17 cellular contexts compared by ENCODE assay signal in the genomic region with DNA sequence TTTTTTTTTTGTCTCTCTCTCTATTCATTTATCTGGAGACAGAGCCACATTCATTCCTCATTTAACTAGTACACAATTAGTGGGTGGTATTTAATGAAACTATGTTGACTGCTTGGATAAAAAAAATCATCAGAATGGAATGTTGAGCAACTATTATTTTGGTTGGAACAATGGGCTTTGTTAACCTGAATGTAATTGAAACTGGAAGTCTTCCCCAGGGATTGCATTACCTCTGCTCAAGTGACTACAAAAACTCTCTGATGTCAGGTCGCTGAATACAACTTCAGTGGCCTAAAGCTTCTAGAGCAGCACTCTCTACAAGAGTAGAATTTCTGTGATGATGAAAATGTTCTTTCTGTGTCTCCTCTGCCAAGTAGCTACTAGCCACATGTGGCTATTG.
"Had no signal": no experiment of that assay in that cellular context is flagged by ENCODE, and none has a peak within 500 bp of the region (broad histone marks: within the 10 kb centered on the region; RNA-seq: fewer than 3 reads in every experiment).

No MANE protein-coding gene starts in this region.

- H3K4me3 ChIP-seq: heart left ventricle, thoracic aorta had no signal

- ATAC-seq: activated T-cell treated with anti-CD3 and anti-CD28 coated beads, Interleukin-2, amount 50 U/mL, for 4 hours; natural killer cell treated with Interleukin-12 subunit alpha and Interleukin-12 subunit beta and Interleukin-15 and Interleukin-18, amount 100 ng/mL, for 72 hours; stimulated activated naive CD8-positive, alpha-beta T cell treated with anti-CD3 and anti-CD28 coated beads, Interleukin-15, amount 100 ng/mL, for 72 hours had no signal

- H3K9me3 ChIP-seq: heart left ventricle, thoracic aorta had no signal

- H3K4me1 ChIP-seq: heart left ventricle had no signal

- H3K36me3 ChIP-seq: heart left ventricle, thoracic aorta had no signal

- H3K27me3 ChIP-seq: heart left ventricle had no signal

- DNase-seq: activated CD4-positive, alpha-beta T cell treated with anti-CD3 and anti-CD28 coated beads, Interleukin-2, amount 50 U/mL, for 4 hours; activated CD4-positive, CD25-positive, alpha-beta regulatory T cell treated with anti-CD3 and anti-CD28 coated beads, Interleukin-2, amount 50 U/mL, for 72 hours; activated gamma-delta T cell treated with Interleukin-2 at 50 U/mL for 16 hours; activated naive CD8-positive, alpha-beta T cell treated with anti-CD3 and anti-CD28 coated beads for 36 hours; activated T-cell treated with anti-CD3 and anti-CD28 coated beads, Interleukin-2, amount 50 U/mL, for 4 hours; anterior cingulate cortex; central memory CD4-positive, alpha-beta T cell; cortex of kidney; effector memory CD4-positive, alpha-beta T cell; erythroblast; heart left ventricle; stimulated activated CD4-positive, alpha-beta T cell treated with anti-CD3 and anti-CD28 coated beads, Interleukin-15, amount 100 ng/mL, for 24 hours; stimulated activated CD4-positive, alpha-beta T cell treated with anti-CD3 and anti-CD28 coated beads, Interleukin-4, amount 100 ng/mL, for 24 hours; stimulated activated naive CD8-positive, alpha-beta T cell treated with anti-CD3 and anti-CD28 coated beads, Interleukin-15, amount 100 ng/mL, for 72 hours; SW 1271 had no signal
